Comparison of ENCODE assay signal across 27 cellular contexts in genomic region chr20:62742979-62743776, GRCh38. TPM values are rescaled to one million over a fixed set of nuclear protein-coding genes. Genes with fewer than 3 reads are reported as not detected.
DNase-seq lines count a peak whose midpoint lies in the region; ATAC-seq and TF ChIP-seq lines count a peak whose summit lies in the region.
"Had no signal": no experiment of that assay in that cellular context is flagged by ENCODE, and none has a peak within 500 bp of the region (broad histone marks: within the 10 kb centered on the region; RNA-seq: fewer than 3 reads in every experiment).

No MANE protein-coding gene starts in this region.

- WGBS in transverse colon (ENCODE audit: low coverage in 1 of 2), 2 donors, result 100% methylated on average over 5 of the region's 21 CpGs; no CpG with 5 or more reads in 1 of the 2 donors

- CTCF ChIA-PET in activated naive CD4-positive, alpha-beta T cell treated with anti-CD3 and anti-CD28 coated beads for 36 hours (lab: Charles Lee), result no interaction called here

- no peak for ATAC-seq in GM18511 (IDR thresholded peaks at IDR 0.05; ENCODE audit: unreplicated experiment)
- ATAC-seq: esophagus mucosa; left lobe of liver; naive thymus-derived CD8-positive, alpha-beta T cell; stimulated activated naive CD8-positive, alpha-beta T cell treated with anti-CD3 and anti-CD28 coated beads, Interleukin-15, amount 100 ng/mL, for 72 hours had no signal

- intact Hi-C loops in activated naive CD4-positive, alpha-beta T cell treated with anti-CD3 and anti-CD28 coated beads for 36 hours (cut with micrococcal nuclease), result no loop called here
- intact Hi-C loops in cardiac septum (cut with DNase I), result no loop called here
- intact Hi-C loops in transverse colon (cut with DNase I; ENCODE audit: low total_unique reads), result no loop called here

- H3K4me3 ChIP-seq in transverse colon (no peak overlapping the region), coronary artery (no peak overlapping the region)
- H3K4me3 ChIP-seq: adrenal gland, colonic mucosa, hepatocyte, thyroid gland had no signal

- H3K27me3 Mint-ChIP-seq in activated naive CD4-positive, alpha-beta T cell treated with anti-CD3 and anti-CD28 coated beads for 36 hours (ENCODE audit: low read depth), result peaks cover 3% of the 10 kb centered on the region
- H3K27me3 Mint-ChIP-seq: CD8-positive, alpha-beta memory T cell had no signal

- H3K36me3 Mint-ChIP-seq in activated naive CD4-positive, alpha-beta T cell treated with anti-CD3 and anti-CD28 coated beads for 36 hours (ENCODE audit: low read depth), result no peaks in the 10 kb centered on the region
- H3K36me3 Mint-ChIP-seq: mesothelial cell of epicardium; naive thymus-derived CD8-positive, alpha-beta T cell had no signal

- in situ Hi-C loops in transverse colon (cut with MboI; ENCODE audit: low pct_ligation_motif_present in 1 of 4, low pct_unique_long_range_greater_than_20kb in 1 of 4, low sequenced_read_pairs in 3 of 4), result no loop called here

- no peaks in the 10 kb centered on the region for H3K9me3 Mint-ChIP-seq in activated naive CD4-positive, alpha-beta T cell treated with anti-CD3 and anti-CD28 coated beads for 36 hours
- H3K9me3 Mint-ChIP-seq: activated T-helper 2 cell treated with anti-CD3 and anti-CD28 coated beads, Interferon-gamma antibody, Interleukin-2, Interleukin-4, amounts not matched to agents 10 μg/mL and 5 μg/mL and 100 μg/mL, durations not matched to agents 14 hours and 24 hours and 36 hours; CD8-positive, alpha-beta memory T cell; HFFc6; naive thymus-derived CD8-positive, alpha-beta T cell; stimulated activated naive CD8-positive, alpha-beta T cell treated with anti-CD3 and anti-CD28 coated beads, Interleukin-15, amount 100 ng/mL, for 72 hours had no signal

- no peaks in the 10 kb centered on the region for H3K9me3 ChIP-seq in transverse colon
- H3K9me3 ChIP-seq: adrenal gland, colonic mucosa, thyroid gland had no signal

- TF ChIP-seq CTCF in transverse colon (IDR thresholded peaks at IDR 0.05) (no peak), coronary artery (IDR thresholded peaks at IDR 0.05) (no peak)

- H3K4me1 ChIP-seq in transverse colon, result peaks cover 4 to 26% (median 16%) of the 10 kb centered on the region in 4 donors
- H3K4me1 ChIP-seq: adrenal gland, colonic mucosa, parathyroid adenoma, thyroid gland had no signal

- peaks cover 28% of the 10 kb centered on the region for H3K4me1 Mint-ChIP-seq in activated naive CD4-positive, alpha-beta T cell treated with anti-CD3 and anti-CD28 coated beads for 36 hours (ENCODE audit: low read depth)

- H3K36me3 ChIP-seq in transverse colon, result no peaks in the 10 kb centered on the region
- H3K36me3 ChIP-seq: adrenal gland, colonic mucosa, thyroid gland had no signal

- no peak overlapping the region for H3K4me3 Mint-ChIP-seq in activated naive CD4-positive, alpha-beta T cell treated with anti-CD3 and anti-CD28 coated beads for 36 hours
- H3K4me3 Mint-ChIP-seq: HFFc6; mesothelial cell of epicardium; stimulated activated naive CD8-positive, alpha-beta T cell treated with anti-CD3 and anti-CD28 coated beads, Interleukin-15, amount 100 ng/mL, for 72 hours had no signal

- peak; percentile 5 for DNase-seq in activated naive CD4-positive, alpha-beta T cell treated with anti-CD3 and anti-CD28 coated beads, Interleukin-2, amount 50 U/mL, for 16 hours
- DNase-seq in activated naive CD4-positive, alpha-beta T cell treated with anti-CD3 and anti-CD28 coated beads for 36 hours, result no peak
- peak; percentile 49 for DNase-seq in NCI-H2227 (lab: John Stamatoyannopoulos, UW; ENCODE audit: unreplicated experiment)
- DNase-seq in cardiac septum (ENCODE audit: low spot score), result peak; percentile 33
- peak; percentile 3 for DNase-seq in transverse colon
- no peak for DNase-seq in coronary artery (ENCODE audit: low spot score)
- DNase-seq in NCI-H128 (lab: John Stamatoyannopoulos, UW; ENCODE audit: unreplicated experiment), result no peak
- DNase-seq: CD8-positive, alpha-beta memory T cell; colonic mucosa; DMS153; foreskin melanocyte; HFFc6; NCI-H1105 treated with DMSO at 0.1 percent for 48 hours; NCI-H2029 treated with DMSO at 0.1 percent for 48 hours; NCI-H446 treated with DMSO at 0.1 percent for 48 hours; SIG-M5; stimulated activated naive CD8-positive, alpha-beta T cell treated with anti-CD3 and anti-CD28 coated beads, Interleukin-15, amount 100 ng/mL, for 72 hours had no signal

- no peak overlapping the region for H3K27ac Mint-ChIP-seq in activated naive CD4-positive, alpha-beta T cell treated with anti-CD3 and anti-CD28 coated beads for 36 hours
- H3K27ac Mint-ChIP-seq: activated T-helper 2 cell treated with anti-CD3 and anti-CD28 coated beads, Interferon-gamma antibody, Interleukin-2, Interleukin-4, amounts not matched to agents 10 μg/mL and 5 μg/mL and 100 μg/mL, durations not matched to agents 14 hours and 24 hours and 36 hours; HFFc6; mesothelial cell of epicardium; stimulated activated naive CD8-positive, alpha-beta T cell treated with anti-CD3 and anti-CD28 coated beads, Interleukin-15, amount 100 ng/mL, for 72 hours had no signal

- no peak for TF ChIP-seq EP300 in transverse colon (IDR thresholded peaks at IDR 0.05; ENCODE audit: low read depth)

- no peak for TF ChIP-seq POLR2A in transverse colon (IDR thresholded peaks at IDR 0.05)

- peaks cover 26% of the 10 kb centered on the region for H3K27me3 ChIP-seq in transverse colon
- H3K27me3 ChIP-seq: colonic mucosa, hepatocyte, thyroid gland had no signal

- H3K27ac ChIP-seq in transverse colon, result peak overlapping the region in 1 of 4 donors; percentile 5
- H3K27ac ChIP-seq in coronary artery, result no peak overlapping the region
- H3K27ac ChIP-seq: adrenal gland, colonic mucosa, hepatocyte, parathyroid adenoma, thyroid gland had no signal

RNA-seq across cellular contexts. Expression of gene NTSR1, which starts 34.5 kb away (rescaled TPM):
- total RNA-seq in activated naive CD4-positive, alpha-beta T cell treated with anti-CD3 and anti-CD28 coated beads for 36 hours, result not detected
- total RNA-seq in cardiac septum (0.08 TPM), transverse colon (10 to 100 TPM in 1 of 4 donors, 1 to 10 TPM in 3; 1.5 to 23.9 (median 4.7) TPM)
- total RNA-seq: activated T-helper 2 cell treated with anti-CD3 and anti-CD28 coated beads, Interferon-gamma antibody, Interleukin-2, Interleukin-4, amounts not matched to agents 10 μg/mL and 5 μg/mL and 100 μg/mL, durations not matched to agents 14 hours and 24 hours and 36 hours; CD8-positive, alpha-beta memory T cell; esophagus mucosa; naive thymus-derived CD8-positive, alpha-beta T cell had no signal

RNA-seq across cellular contexts. Expression of gene MRGBP, which starts 53.1 kb away (rescaled TPM):
- 1 to 10 TPM; 7.3 to 8.0 TPM for total RNA-seq in activated naive CD4-positive, alpha-beta T cell treated with anti-CD3 and anti-CD28 coated beads for 36 hours
- total RNA-seq in cardiac septum (7.9 TPM), transverse colon (10 to 100 TPM; 10.8 to 13.0 (median 11.9) TPM)

Comparison
In these comparisons a context has a peak if more than half of its experiments do, and no peak if none do; other contexts are left out.
1. DNase-seq: peak in activated naive CD4-positive, alpha-beta T cell treated with anti-CD3 and anti-CD28 coated beads, Interleukin-2, amount 50 U/mL, for 16 hours (single experiment), NCI-H2227 (single experiment), cardiac septum (single experiment) and transverse colon (single experiment); none in activated naive CD4-positive, alpha-beta T cell treated with anti-CD3 and anti-CD28 coated beads for 36 hours (single experiment), coronary artery (single experiment) and NCI-H128 (single experiment).